Comparison of ENCODE assay signal across 8 cellular contexts in the genomic region with DNA sequence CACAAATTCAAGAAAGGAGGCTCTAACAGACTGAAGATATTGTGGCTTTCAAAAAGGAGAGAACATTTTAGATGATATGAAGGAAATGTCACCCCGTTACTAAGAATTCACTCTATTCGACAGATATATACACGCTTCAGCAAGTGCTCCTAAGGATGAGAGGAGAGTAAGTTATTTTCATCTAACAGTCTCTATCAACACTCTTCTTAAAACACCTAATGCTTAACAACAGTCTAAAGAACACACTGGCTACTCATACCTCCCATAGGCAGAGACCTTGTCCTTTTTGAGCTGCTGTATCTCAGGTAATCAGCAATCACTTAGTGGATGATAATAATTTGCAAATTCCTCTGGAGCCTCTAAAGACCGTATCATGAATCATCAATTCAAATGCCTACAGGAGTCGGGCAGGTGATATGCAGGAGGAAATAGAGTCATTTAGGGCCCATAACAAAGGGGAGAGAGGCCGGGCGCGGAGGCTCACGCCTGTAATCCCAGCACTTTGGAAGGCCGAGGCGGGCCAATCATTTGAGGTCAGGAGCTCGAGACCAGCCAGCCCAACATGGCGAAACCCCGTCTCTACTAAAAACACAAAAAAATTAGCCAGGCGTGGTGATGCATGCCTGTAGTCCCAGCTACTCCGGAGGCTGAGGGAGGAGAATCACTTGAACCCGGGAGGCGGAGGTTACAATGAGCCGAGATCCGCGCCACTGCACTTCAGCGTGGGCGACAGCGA. TPM values are rescaled to one million over a fixed set of nuclear protein-coding genes. Genes with fewer than 3 reads are reported as not detected.
DNase-seq lines count a peak whose midpoint lies in the region; ATAC-seq and TF ChIP-seq lines count a peak whose summit lies in the region.

No MANE protein-coding gene starts in this region.

- peaks cover 0 to under 1% (median 0%) of the 10 kb centered on the region in 7 donors for H3K9me3 Mint-ChIP-seq in CD4-positive, CD25-positive, alpha-beta regulatory T cell
- H3K9me3 Mint-ChIP-seq in activated CD8-positive, alpha-beta T cell treated with anti-CD3 and anti-CD28 coated beads, Interleukin-2, amount 10 ng/mL, durations not matched to agents 7 days and 5 days (ENCODE audit: insufficient read depth) = no peaks in the 10 kb centered on the region
- H3K9me3 Mint-ChIP-seq in osteocyte (ENCODE audit: unreplicated experiment) = no peaks in the 10 kb centered on the region

- peak overlapping the region; percentile 87 for H3K27ac ChIP-seq in CD4-positive, CD25-positive, alpha-beta regulatory T cell (ENCODE audit: insufficient read depth, low read length, poor library complexity, severe bottlenecking)
- peak overlapping the region; percentile 54; the same call in 1 of the 2 replicates for H3K27ac ChIP-seq in HUES6 (ENCODE audit: low read depth, low read length)

- TF ChIP-seq CTCF in osteocyte (IDR thresholded peaks at IDR 0.05) = no peak

- H3K4me1 Mint-ChIP-seq in CD4-positive, CD25-positive, alpha-beta regulatory T cell = peaks cover 20 to 73% (median 53%) of the 10 kb centered on the region in 4 donors
- peaks cover 48% of the 10 kb centered on the region for H3K4me1 Mint-ChIP-seq in activated CD8-positive, alpha-beta T cell treated with anti-CD3 and anti-CD28 coated beads, Interleukin-2, amount 10 ng/mL, durations not matched to agents 7 days and 5 days (ENCODE audit: low read depth)
- H3K4me1 Mint-ChIP-seq in osteocyte (ENCODE audit: unreplicated experiment) = peaks cover 49% of the 10 kb centered on the region

- DNase-seq in CD4-positive, CD25-positive, alpha-beta regulatory T cell = peak in 2 of 3 donors; percentile 4 to 32
- DNase-seq in activated CD8-positive, alpha-beta T cell treated with anti-CD3 and anti-CD28 coated beads, Interleukin-2, amount 10 ng/mL, durations not matched to agents 7 days and 5 days = peak; percentile 43
- DNase-seq in fibroblast of peridontal ligament (ENCODE audit: extremely low read depth) = peak; percentile 10
- peak; percentile 76 for DNase-seq in osteocyte (ENCODE audit: extremely low spot score, unreplicated experiment)
- no peak for DNase-seq in epidermal melanocyte (ENCODE audit: insufficient read length, low spot score)
- DNase-seq in Ammon's horn (ENCODE audit: low spot score) = no peak

- peak overlapping the region; percentile 94 to 97 (median 95) for H3K27ac Mint-ChIP-seq in CD4-positive, CD25-positive, alpha-beta regulatory T cell
- peak overlapping the region; percentile 97 for H3K27ac Mint-ChIP-seq in activated CD8-positive, alpha-beta T cell treated with anti-CD3 and anti-CD28 coated beads, Interleukin-2, amount 10 ng/mL, durations not matched to agents 7 days and 5 days
- peak overlapping the region; percentile 99 for H3K27ac Mint-ChIP-seq in osteocyte (ENCODE audit: unreplicated experiment)

- CTCF ChIA-PET in activated CD8-positive, alpha-beta T cell treated with anti-CD3 and anti-CD28 coated beads, Interleukin-2, amount 10 ng/mL, durations not matched to agents 7 days and 5 days (lab: Charles Lee) = interaction anchor here (0.9 to 3.2 kb wide), 16 partner anchors 9 to 524 kb away, joined by 3 to 22 read pairs (median 5); partner anchors contain the start of genes INIP and KIAA1958

- H3K36me3 Mint-ChIP-seq in CD4-positive, CD25-positive, alpha-beta regulatory T cell = peaks cover 7% of the 10 kb centered on the region
- peaks cover 10% of the 10 kb centered on the region for H3K36me3 Mint-ChIP-seq in activated CD8-positive, alpha-beta T cell treated with anti-CD3 and anti-CD28 coated beads, Interleukin-2, amount 10 ng/mL, durations not matched to agents 7 days and 5 days (ENCODE audit: low read depth)
- H3K36me3 Mint-ChIP-seq in osteocyte (ENCODE audit: unreplicated experiment) = no peaks in the 10 kb centered on the region

- peak overlapping the region; percentile 96 for H3K9ac ChIP-seq in HUES6 (ENCODE audit: low read length)

- H3K4me3 ChIP-seq in CD4-positive, CD25-positive, alpha-beta regulatory T cell (ENCODE audit: low read depth, low read length) = peak overlapping the region; percentile 99
- peak overlapping the region; percentile 84 for H3K4me3 ChIP-seq in HUES6 (ENCODE audit: low read depth, low read length)

- peaks cover 32% of the 10 kb centered on the region for H3K4me1 ChIP-seq in CD4-positive, CD25-positive, alpha-beta regulatory T cell (ENCODE audit: control insufficient read depth, insufficient read depth, low read length, poor library complexity, severe bottlenecking)
- H3K4me1 ChIP-seq in HUES6 (ENCODE audit: control insufficient read depth, insufficient read depth, low read length) = peaks cover 18% of the 10 kb centered on the region

- peak overlapping the region; percentile 99 to 100 (median 100) for H3K4me3 Mint-ChIP-seq in CD4-positive, CD25-positive, alpha-beta regulatory T cell
- peak overlapping the region; percentile 99 for H3K4me3 Mint-ChIP-seq in activated CD8-positive, alpha-beta T cell treated with anti-CD3 and anti-CD28 coated beads, Interleukin-2, amount 10 ng/mL, durations not matched to agents 7 days and 5 days
- H3K4me3 Mint-ChIP-seq in osteocyte (ENCODE audit: unreplicated experiment) = peak overlapping the region; percentile 96

- no peaks in the 10 kb centered on the region for H3K9me3 ChIP-seq in CD4-positive, CD25-positive, alpha-beta regulatory T cell (ENCODE audit: control insufficient read depth in 2 of 2, low read length in 2 of 2)
- H3K9me3 ChIP-seq in HUES6 (ENCODE audit: control insufficient read depth, insufficient read depth, low read depth, low read length) = peaks cover 13% of the 10 kb centered on the region; the same call in 1 of the 2 replicates

- POLR2A ChIA-PET in activated CD8-positive, alpha-beta T cell treated with anti-CD3 and anti-CD28 coated beads, Interleukin-2, amount 10 ng/mL, durations not matched to agents 7 days and 5 days (lab: Charles Lee) = interaction anchor here (0.6 to 2.7 kb wide), 24 partner anchors 9 to 482 kb away, joined by 3 to 26 read pairs (median 4); partner anchors contain the start of genes INIP, KIAA1958, PTBP3 and SUSD1

- no peaks in the 10 kb centered on the region for H3K27me3 Mint-ChIP-seq in CD4-positive, CD25-positive, alpha-beta regulatory T cell
- H3K27me3 Mint-ChIP-seq in activated CD8-positive, alpha-beta T cell treated with anti-CD3 and anti-CD28 coated beads, Interleukin-2, amount 10 ng/mL, durations not matched to agents 7 days and 5 days (ENCODE audit: low read depth) = no peaks in the 10 kb centered on the region
- no peaks in the 10 kb centered on the region for H3K27me3 Mint-ChIP-seq in osteocyte (ENCODE audit: unreplicated experiment)

- no peaks in the 10 kb centered on the region for H3K36me3 ChIP-seq in CD4-positive, CD25-positive, alpha-beta regulatory T cell (ENCODE audit: control insufficient read depth, insufficient read depth, low read length)
- H3K36me3 ChIP-seq in HUES6 (ENCODE audit: control insufficient read depth, insufficient read depth, low read length) = no peaks in the 10 kb centered on the region

- H3K27me3 ChIP-seq in CD4-positive, CD25-positive, alpha-beta regulatory T cell (ENCODE audit: control insufficient read depth, insufficient read depth, low read length) = no peaks in the 10 kb centered on the region
- no peaks in the 10 kb centered on the region for H3K27me3 ChIP-seq in HUES6 (ENCODE audit: control insufficient read depth, insufficient read depth, low read length)

- ATAC-seq in CD4-positive, CD25-positive, alpha-beta regulatory T cell (ENCODE audit: low read depth in 2 of 2) = no peak
- ATAC-seq in GM19452 (IDR thresholded peaks at IDR 0.05; ENCODE audit: unreplicated experiment) = peak; percentile 17
- ATAC-seq in activated CD8-positive, alpha-beta T cell treated with anti-CD3 and anti-CD28 coated beads, Interleukin-2, amount 10 ng/mL, durations not matched to agents 7 days and 5 days = no peak

RNA-seq across cellular contexts. Expression of gene HSDL2, which starts 1.3 kb away (rescaled TPM):
- total RNA-seq in CD4-positive, CD25-positive, alpha-beta regulatory T cell = 15.3 TPM
- polyA plus RNA-seq in CD4-positive, CD25-positive, alpha-beta regulatory T cell = 10 to 100 TPM; 19.5 to 30.4 (median 23.2) TPM
- total RNA-seq in activated CD8-positive, alpha-beta T cell treated with anti-CD3 and anti-CD28 coated beads, Interleukin-2, amount 10 ng/mL, durations not matched to agents 7 days and 5 days = 10 to 100 TPM; 28.9 to 29.8 TPM
- 19.0 and 20.1 TPM in 2 replicates for total RNA-seq in osteocyte

RNA-seq across cellular contexts. Expression of gene PTBP3, which starts 45.2 kb away (rescaled TPM):
- 144 TPM for total RNA-seq in CD4-positive, CD25-positive, alpha-beta regulatory T cell
- 10 to 100 TPM; 49.5 to 56.8 (median 52.8) TPM for polyA plus RNA-seq in CD4-positive, CD25-positive, alpha-beta regulatory T cell
- 100 to 1,000 TPM; 156 to 176 TPM for total RNA-seq in activated CD8-positive, alpha-beta T cell treated with anti-CD3 and anti-CD28 coated beads, Interleukin-2, amount 10 ng/mL, durations not matched to agents 7 days and 5 days
- total RNA-seq in osteocyte = 47.6 and 58.9 TPM in 2 replicates

Comparison
In these comparisons a context has a peak if more than half of its experiments do, and no peak if none do; other contexts are left out.
1. DNase-seq: peak in CD4-positive, CD25-positive, alpha-beta regulatory T cell (2 of 3), activated CD8-positive, alpha-beta T cell treated with anti-CD3 and anti-CD28 coated beads, Interleukin-2, amount 10 ng/mL, durations not matched to agents 7 days and 5 days (single experiment), fibroblast of peridontal ligament (single experiment) and osteocyte (single experiment); none in epidermal melanocyte (single experiment) and Ammon's horn (single experiment).
2. Peak in every context shown above with its lines, with median percentiles within 50 percentile points of each other: H3K27ac Mint-ChIP-seq and H3K4me3 Mint-ChIP-seq.